In the genomic region with DNA sequence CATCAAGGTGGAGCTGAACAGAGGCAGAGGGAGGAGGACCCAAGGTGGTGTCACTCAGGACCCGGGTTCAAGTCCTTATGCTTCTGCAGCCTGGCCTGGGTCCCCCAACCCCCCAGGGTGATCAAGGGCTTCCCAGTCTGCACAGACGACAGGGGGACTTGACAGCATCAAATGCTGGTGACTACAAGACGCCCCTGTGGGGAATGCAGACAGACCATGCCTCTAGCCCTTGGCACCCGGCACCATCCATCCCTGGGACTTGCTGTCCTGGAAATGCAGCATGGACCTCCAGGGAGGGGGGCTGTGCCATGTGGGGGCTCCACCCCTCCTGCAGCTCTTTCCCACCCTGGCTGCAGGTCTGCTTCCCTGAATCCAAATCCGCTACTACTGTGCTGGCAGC, we compare ENCODE assay signal across 16 cellular contexts. TPM values are rescaled to one million over a fixed set of nuclear protein-coding genes. Genes with fewer than 3 reads are reported as not detected.
"Had no signal": no experiment of that assay in that cellular context is flagged by ENCODE, and none has a peak within 500 bp of the region (broad histone marks: within the 10 kb centered on the region; RNA-seq: fewer than 3 reads in every experiment).

No MANE protein-coding gene starts in this region.

RNA-seq across cellular contexts. Expression of a gene that starts 7.1 kb away (rescaled TPM):
- total RNA-seq: heart left ventricle; kidney epithelial cell; liver; lung microvascular endothelial cell; mesenteric fat pad; myocyte; naive thymus-derived CD4-positive, alpha-beta T cell; natural killer cell treated with Interleukin-12 subunit alpha and Interleukin-12 subunit beta and Interleukin-15 and Interleukin-18, amount 100 ng/mL, for 72 hours; neural crest cell; osteoblast; posterior vena cava; psoas muscle; right lobe of liver; skeletal muscle tissue; smooth muscle cell; stomach had no signal
- polyA plus RNA-seq: heart left ventricle; liver; naive thymus-derived CD4-positive, alpha-beta T cell; psoas muscle; smooth muscle cell; stomach had no signal
